In the genomic region with DNA sequence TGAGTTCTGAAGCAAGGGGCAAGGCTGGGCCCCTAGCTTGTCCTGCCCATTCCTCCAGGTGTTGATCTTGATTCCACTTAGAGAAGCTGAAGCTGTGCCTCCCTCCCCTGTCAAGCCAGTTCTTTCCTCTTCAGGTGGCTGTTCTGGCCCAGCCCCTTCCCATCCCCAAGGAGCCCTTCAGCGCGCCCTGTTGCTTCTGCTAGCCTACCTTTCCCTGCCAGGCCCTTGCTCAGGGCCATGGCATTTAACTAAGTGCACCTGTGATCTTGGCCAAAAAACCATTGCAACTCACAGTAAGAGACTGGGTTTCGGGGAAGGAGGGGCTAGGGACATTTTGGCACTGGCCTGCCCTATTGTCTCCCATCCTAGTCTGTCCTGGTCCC, we compare ENCODE assay signal across 1 cellular context.
TF ChIP-seq lines count a peak whose summit lies in the region.

No MANE protein-coding gene starts in this region.

TF ChIP-seq in H1, 55 proteins besides CTCF, POLR2A, EP300 and RAD21:
- TF ChIP-seq BRCA1 (IDR thresholded peaks at IDR 0.05; ENCODE audit: low read depth, low read length), result no peak
- no peak for TF ChIP-seq CHD1 (IDR thresholded peaks at IDR 0.05; ENCODE audit: low read depth, low read length)
- no peak for TF ChIP-seq CREB1 (IDR thresholded peaks at IDR 0.05)
- no peak for TF ChIP-seq POU5F1 (IDR thresholded peaks at IDR 0.05; ENCODE audit: low read depth, low read length)
- TF ChIP-seq RXRA (IDR thresholded peaks at IDR 0.05; ENCODE audit: insufficient read depth, low read depth, low read length), result no peak
- TF ChIP-seq SUZ12 (IDR thresholded peaks at IDR 0.05; ENCODE audit: low read length), result no peak
- TF ChIP-seq HDAC6 (IDR thresholded peaks at IDR 0.05; ENCODE audit: low read depth, low read length), result no peak
- TF ChIP-seq JUND (IDR thresholded peaks at IDR 0.05; ENCODE audit: low read length), result no peak
- no peak for TF ChIP-seq CBX8 (IDR thresholded peaks at IDR 0.05; ENCODE audit: borderline replicate concordance, low read depth, low read length)
- no peak for TF ChIP-seq ZNF274 (IDR thresholded peaks at IDR 0.05; ENCODE audit: borderline replicate concordance, extremely low read depth, low read length)
- no peak for TF ChIP-seq POLR2AphosphoS5 (IDR thresholded peaks at IDR 0.05; ENCODE audit: low read depth, low read length)
- TF ChIP-seq, protein P1, sequence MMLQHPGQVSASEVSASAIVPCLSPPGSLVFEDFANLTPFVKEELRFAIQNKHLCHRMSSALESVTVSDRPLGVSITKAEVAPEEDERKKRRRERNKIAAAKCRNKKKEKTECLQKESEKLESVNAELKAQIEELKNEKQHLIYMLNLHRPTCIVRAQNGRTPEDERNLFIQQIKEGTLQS (IDR thresholded peaks at IDR 0.05; ENCODE audit: insufficient read depth, low read depth, low read length), result no peak
- TF ChIP-seq, protein P2, sequence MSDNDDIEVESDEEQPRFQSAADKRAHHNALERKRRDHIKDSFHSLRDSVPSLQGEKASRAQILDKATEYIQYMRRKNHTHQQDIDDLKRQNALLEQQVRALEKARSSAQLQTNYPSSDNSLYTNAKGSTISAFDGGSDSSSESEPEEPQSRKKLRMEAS (IDR thresholded peaks at IDR 0.05), result no peak
- TF ChIP-seq BCL11A (IDR thresholded peaks at IDR 0.05; ENCODE audit: low read depth in 2 of 2, low read length in 2 of 2), result no peak
